20 cellular contexts compared by ENCODE assay signal in genomic region chr3:24316887-24317383, GRCh38.
DNase-seq lines count a peak whose midpoint lies in the region; ATAC-seq and TF ChIP-seq lines count a peak whose summit lies in the region.
"Had no signal": no experiment of that assay in that cellular context is flagged by ENCODE, and none has a peak within 500 bp of the region (broad histone marks: within the 10 kb centered on the region; RNA-seq: fewer than 3 reads in every experiment).

No MANE protein-coding gene starts in this region.

- no peaks in the 10 kb centered on the region for H3K79me2 ChIP-seq in PC-9 (ENCODE audit: low read depth)

- no peaks in the 10 kb centered on the region; the same call in 1 of the 2 replicates for H3K9me3 ChIP-seq in PC-9 (ENCODE audit: insufficient read depth, low read depth)
- no peaks in the 10 kb centered on the region for H3K9me3 ChIP-seq in effector memory CD4-positive, alpha-beta T cell (ENCODE audit: control insufficient read depth, low read length)
- H3K9me3 ChIP-seq: SJCRH30 had no signal

- no peak for TF ChIP-seq CTCF in PC-9 (conservative IDR thresholded peaks at IDR 0.05)
- TF ChIP-seq CTCF in epithelial cell of proximal tubule (conservative IDR thresholded peaks at IDR 0.05; ENCODE audit: low read depth, low read length): no peak

- H3K4me3 ChIP-seq in PC-9 (peak overlapping the region; percentile 1; the same call in 1 of the 2 replicates), epithelial cell of proximal tubule (ENCODE audit: low read depth, low read length) (no peak overlapping the region)
- no peak overlapping the region for H3K4me3 ChIP-seq in effector memory CD4-positive, alpha-beta T cell (ENCODE audit: insufficient read depth, low read depth, low read length, poor library complexity, severe bottlenecking)
- H3K4me3 ChIP-seq: GM12878, heart right ventricle, SJCRH30 had no signal

- H3K27ac ChIP-seq in PC-9: peak overlapping the region; percentile 81
- H3K27ac ChIP-seq in effector memory CD4-positive, alpha-beta T cell (ENCODE audit: insufficient read depth, low read length, poor library complexity, severe bottlenecking): no peak overlapping the region
- H3K27ac ChIP-seq: heart right ventricle, SJCRH30, VCaP had no signal

- no peaks in the 10 kb centered on the region for H3K9me2 ChIP-seq in PC-9 (ENCODE audit: insufficient read depth)

- no peak for ATAC-seq in HG03280 (IDR thresholded peaks at IDR 0.05; ENCODE audit: unreplicated experiment)
- ATAC-seq: GM12878; heart right ventricle; natural killer cell treated with Interleukin-12 subunit alpha and Interleukin-12 subunit beta and Interleukin-15 and Interleukin-18, amount 100 ng/mL, for 72 hours had no signal

- 0 out of 2 replicates have a peak, but pooled peaks cover 5% of the 10 kb centered on the region for H3K36me3 ChIP-seq in PC-9 (ENCODE audit: low read depth)
- H3K36me3 ChIP-seq in effector memory CD4-positive, alpha-beta T cell (ENCODE audit: control insufficient read depth, insufficient read depth, low read length): no peaks in the 10 kb centered on the region
- H3K36me3 ChIP-seq: SJCRH30 had no signal

- H3K27me3 ChIP-seq in PC-9 (ENCODE audit: insufficient read depth, low read depth): no peaks in the 10 kb centered on the region
- no peaks in the 10 kb centered on the region for H3K27me3 ChIP-seq in effector memory CD4-positive, alpha-beta T cell (replicated peaks; ENCODE audit: control insufficient read depth, insufficient read depth, low read length, poor library complexity, severe bottlenecking)
- H3K27me3 ChIP-seq: heart right ventricle, SJCRH30 had no signal

- no TSS peak for BruUV-seq in PC-9 (replicated peaks; lab: Mats Ljungman, UMichigan)

- no peaks in the 10 kb centered on the region for H4K20me1 ChIP-seq in PC-9 (ENCODE audit: insufficient read depth)

- POLR2A ChIA-PET in PC-9 (lab: Charles Lee; ENCODE audit: unreplicated experiment): interaction anchor here (0.5 to 0.6 kb wide), 2 partner anchors 12 to 52 kb away, joined by 3 to 4 read pairs; no protein-coding TSS in a partner anchor

- intact Hi-C loops in PC-9 (cut with micrococcal nuclease; ENCODE audit: unreplicated experiment): loop anchor here (10.0 kb wide), 1 partner anchor 52 kb away; no protein-coding TSS in a partner anchor

- H3K4me1 ChIP-seq in PC-9 (replicated peaks; ENCODE audit: insufficient read depth): peaks cover 47% of the 10 kb centered on the region
- no peaks in the 10 kb centered on the region for H3K4me1 ChIP-seq in effector memory CD4-positive, alpha-beta T cell (ENCODE audit: control insufficient read depth, insufficient read depth, low read length, poor library complexity, severe bottlenecking)
- H3K4me1 ChIP-seq: SJCRH30 had no signal

- peak overlapping the region; percentile 65 for H3K4me2 ChIP-seq in PC-9

- CTCF ChIA-PET in PC-9 (lab: Charles Lee): no interaction called here

- H3F3A ChIP-seq in PC-9 (ENCODE audit: insufficient read depth, low read depth): peaks cover 23% of the 10 kb centered on the region

- DNase-seq in ELR (ENCODE audit: low read depth) (peak; percentile 66), PC-9 (peak; percentile 36 to 87), epithelial cell of proximal tubule (ENCODE audit: low read depth) (peak; percentile 67), mucosa of gallbladder (ENCODE audit: low spot score) (peak; percentile 41), DMS53 treated with DMSO at 0.1 percent for 48 hours (lab: John Stamatoyannopoulos, UW; ENCODE audit: unreplicated experiment) (no peak)
- DNase-seq in activated CD4-positive, alpha-beta T cell treated with anti-CD3 and anti-CD28 coated beads, Interleukin-2, amount 50 U/mL, for 48 hours: no peak
- no peak for DNase-seq in effector memory CD4-positive, alpha-beta T cell
- DNase-seq: amygdala; C1 segment of cervical spinal cord; heart right ventricle; immature natural killer cell; NCI-H1417; NCI-H69; posterior cingulate gyrus; SJCRH30; stimulated activated CD4-positive, alpha-beta T cell treated with anti-CD3 and anti-CD28 coated beads, Interleukin-4, amount 100 ng/mL, for 1 hour had no signal

- 0 out of 2 replicates have a peak overlapping the region, but pooled peaks have one; percentile 9 for H2AFZ ChIP-seq in PC-9

Comparison
In these comparisons a context has a peak if more than half of its experiments do, and no peak if none do; other contexts are left out.
1. DNase-seq: peak in ELR (single experiment), PC-9 (2 of 2), epithelial cell of proximal tubule (single experiment) and mucosa of gallbladder (single experiment); none in activated CD4-positive, alpha-beta T cell treated with anti-CD3 and anti-CD28 coated beads, Interleukin-2, amount 50 U/mL, for 48 hours (0 of 2), DMS53 treated with DMSO at 0.1 percent for 48 hours (single experiment) and effector memory CD4-positive, alpha-beta T cell (0 of 3).